Comparison of ENCODE assay signal across 16 cellular contexts in genomic region chr9:133873006-133873780, GRCh38.
DNase-seq lines count a peak whose midpoint lies in the region; ATAC-seq and TF ChIP-seq lines count a peak whose summit lies in the region.
"Had no signal": no experiment of that assay in that cellular context is flagged by ENCODE, and none has a peak within 500 bp of the region (broad histone marks: within the 10 kb centered on the region; RNA-seq: fewer than 3 reads in every experiment).

No MANE protein-coding gene starts in this region.

- H3K4me1 Mint-ChIP-seq in Calu3 (ENCODE audit: low read depth, unreplicated experiment) (peaks cover 26% of the 10 kb centered on the region), osteocyte (ENCODE audit: unreplicated experiment) (peaks cover 50% of the 10 kb centered on the region)
- H3K4me1 Mint-ChIP-seq in naive thymus-derived CD8-positive, alpha-beta T cell: peaks cover 10 to 14% (median 12%) of the 10 kb centered on the region in 4 donors

- H3K4me3 Mint-ChIP-seq in Calu3 (ENCODE audit: low read depth, unreplicated experiment): peak overlapping the region; percentile 65
- peak overlapping the region; percentile 22 for H3K4me3 Mint-ChIP-seq in osteocyte (ENCODE audit: unreplicated experiment)
- H3K4me3 Mint-ChIP-seq in naive thymus-derived CD8-positive, alpha-beta T cell: no peak overlapping the region
- H3K4me3 Mint-ChIP-seq: activated T-cell treated with anti-CD3 and anti-CD28 coated beads, Interleukin-2, amount 50 U/mL, for 72 hours; immature natural killer cell had no signal

- H3K79me2 ChIP-seq in mammary epithelial cell (ENCODE audit: insufficient read depth, low read length): peaks cover 91% of the 10 kb centered on the region

- CTCF ChIA-PET in Calu3 (lab: Charles Lee): interaction anchor here (0.5 to 0.7 kb wide), 2 partner anchors 144 to 1652 kb away, joined by 4 to 5 read pairs; no protein-coding TSS in a partner anchor
- CTCF ChIA-PET in mammary epithelial cell (lab: Charles Lee; ENCODE audit: low non-redundant PET): no interaction called here

- ATAC-seq in mucosa of descending colon: no peak
- no peak for ATAC-seq in naive thymus-derived CD8-positive, alpha-beta T cell
- ATAC-seq: activated T-cell treated with anti-CD3 and anti-CD28 coated beads, Interleukin-2, amount 50 U/mL, for 72 hours had no signal

- H3K4me3 ChIP-seq in mammary epithelial cell (replicated peaks in 1 of 3; ENCODE audit: insufficient read depth in 1 of 3, low read depth in 2 of 3, low read length in 3 of 3): no peak overlapping the region
- H3K4me3 ChIP-seq in mucosa of descending colon: no peak overlapping the region
- H3K4me3 ChIP-seq: dorsolateral prefrontal cortex had no signal

- H3K4me1 ChIP-seq in mammary epithelial cell (ENCODE audit: insufficient read depth, low read length) (peaks cover 53% of the 10 kb centered on the region), mucosa of descending colon (ENCODE audit: low read depth) (no peaks in the 10 kb centered on the region)

- H3K4me2 ChIP-seq in mammary epithelial cell (ENCODE audit: insufficient read depth, low read depth, low read length): peak overlapping the region; percentile 71

- 52% methylated on average over 6 of the region's 18 CpGs for WGBS in mammary epithelial cell (ENCODE audit: low coverage, missing lambda C conversion rate)

- BruUV-seq in Calu3 (replicated peaks; lab: Mats Ljungman, UMichigan) (no TSS peak), mammary epithelial cell (replicated peaks; lab: Mats Ljungman, UMichigan) (no TSS peak)

- H3K9me3 Mint-ChIP-seq in Calu3 (ENCODE audit: low read depth, unreplicated experiment) (no peaks in the 10 kb centered on the region), osteocyte (ENCODE audit: unreplicated experiment) (no peaks in the 10 kb centered on the region)
- no peaks in the 10 kb centered on the region for H3K9me3 Mint-ChIP-seq in naive thymus-derived CD8-positive, alpha-beta T cell
- H3K9me3 Mint-ChIP-seq: activated T-cell treated with anti-CD3 and anti-CD28 coated beads, Interleukin-2, amount 50 U/mL, for 72 hours; immature natural killer cell had no signal

- in situ Hi-C loops in mammary epithelial cell (cut with MboI; ENCODE audit: low sequenced_read_pairs in 2 of 2) (no loop called here), G401 (cut with HindIII; ENCODE audit: low sequenced_read_pairs) (no loop called here)

- H3K36me3 Mint-ChIP-seq in Calu3 (ENCODE audit: insufficient read depth, unreplicated experiment) (peaks cover 12% of the 10 kb centered on the region), osteocyte (ENCODE audit: unreplicated experiment) (no peaks in the 10 kb centered on the region)
- H3K36me3 Mint-ChIP-seq in naive thymus-derived CD8-positive, alpha-beta T cell: no peaks in the 10 kb centered on the region
- H3K36me3 Mint-ChIP-seq: immature natural killer cell had no signal

- H3K27ac Mint-ChIP-seq in Calu3 (ENCODE audit: unreplicated experiment) (peak overlapping the region; percentile 94), osteocyte (ENCODE audit: unreplicated experiment) (peak overlapping the region; percentile 87)
- no peak overlapping the region for H3K27ac Mint-ChIP-seq in naive thymus-derived CD8-positive, alpha-beta T cell
- H3K27ac Mint-ChIP-seq: activated T-cell treated with anti-CD3 and anti-CD28 coated beads, Interleukin-2, amount 50 U/mL, for 72 hours; immature natural killer cell had no signal

- H3K27me3 ChIP-seq in mammary epithelial cell (ENCODE audit: insufficient read depth, low read length): no peaks in the 10 kb centered on the region
- H3K27me3 ChIP-seq: BE2C, dorsolateral prefrontal cortex had no signal

- intact Hi-C loops in Calu3 (cut with micrococcal nuclease; ENCODE audit: unreplicated experiment): loop anchor here (10.0 kb wide), 1 partner anchor 122 kb away; the partner anchor contains the start of gene VAV2
- intact Hi-C loops in mammary epithelial cell (cut with micrococcal nuclease): no loop called here
- intact Hi-C loops in mucosa of descending colon (cut with DNase I, micrococcal nuclease): no loop called here

- TF ChIP-seq CTCF in Calu3 (IDR thresholded peaks at IDR 0.05; ENCODE audit: unreplicated experiment) (no peak), mammary epithelial cell (conservative IDR thresholded peaks at IDR 0.05 in 1 of 2, IDR thresholded peaks at IDR 0.05 in 1 of 2; ENCODE audit: extremely low read depth in 1 of 2, insufficient read depth in 1 of 2, low read depth in 1 of 2, low read length in 2 of 2) (no peak), osteocyte (IDR thresholded peaks at IDR 0.05) (no peak), mucosa of descending colon (IDR thresholded peaks at IDR 0.05) (no peak)

- H2AFZ ChIP-seq in mammary epithelial cell (ENCODE audit: low read depth, low read length): no peak overlapping the region

- peak overlapping the region; percentile 98 for H3K27ac ChIP-seq in mammary epithelial cell (ENCODE audit: insufficient read depth, low read depth, low read length)

- H4K20me1 ChIP-seq in mammary epithelial cell (ENCODE audit: insufficient read depth, low read length): no peaks in the 10 kb centered on the region

- dilution Hi-C loops in mammary epithelial cell (cut with HindIII; ENCODE audit: low sequenced_read_pairs): no loop called here

- H3K36me3 ChIP-seq in mammary epithelial cell (ENCODE audit: insufficient read depth, low read length): no peaks in the 10 kb centered on the region
- H3K36me3 ChIP-seq in mucosa of descending colon (ENCODE audit: low read depth): no peaks in the 10 kb centered on the region

- H3K9ac ChIP-seq in mammary epithelial cell (ENCODE audit: insufficient read depth, low read length): peak overlapping the region; percentile 79

- DNase-seq in Calu3 (peak; percentile 2), NCI-H2171 treated with DMSO at 0.1 percent for 48 hours (lab: John Stamatoyannopoulos, UW) (peak; percentile 72), mammary epithelial cell (peak; percentile 29), osteocyte (ENCODE audit: extremely low spot score, unreplicated experiment) (no peak), GF-D8 (lab: John Stamatoyannopoulos, UW) (no peak), G401 (ENCODE audit: low spot score) (no peak), mucosa of descending colon (no peak)
- no peak for DNase-seq in naive thymus-derived CD8-positive, alpha-beta T cell
- DNase-seq: activated T-cell treated with anti-CD3 and anti-CD28 coated beads, Interleukin-2, amount 50 U/mL, for 72 hours; immature natural killer cell; midbrain; NCI-H446 treated with DMSO at 0.1 percent for 48 hours; stimulated activated CD4-positive, alpha-beta T cell treated with anti-CD3 and anti-CD28 coated beads, Interleukin-2, amount 100 ng/mL, for 24 hours; T-helper 9 cell had no signal

- H3K9me3 ChIP-seq in mammary epithelial cell (replicated peaks; ENCODE audit: insufficient read depth, low read length) (no peaks in the 10 kb centered on the region), mucosa of descending colon (no peaks in the 10 kb centered on the region)
- H3K9me3 ChIP-seq: BE2C had no signal

- POLR2A ChIA-PET in naive thymus-derived CD8-positive, alpha-beta T cell (lab: Charles Lee): no interaction called here

- H3K27me3 Mint-ChIP-seq in Calu3 (ENCODE audit: unreplicated experiment) (no peaks in the 10 kb centered on the region), osteocyte (ENCODE audit: unreplicated experiment) (no peaks in the 10 kb centered on the region)
- H3K27me3 Mint-ChIP-seq in naive thymus-derived CD8-positive, alpha-beta T cell: peaks cover 2 to 11% (median 4%) of the 10 kb centered on the region in 5 donors

Comparison
In these comparisons a context has a peak if more than half of its experiments do, and no peak if none do; other contexts are left out.
1. DNase-seq: peak in Calu3 (single experiment), NCI-H2171 treated with DMSO at 0.1 percent for 48 hours (single experiment) and mammary epithelial cell (single experiment); none in osteocyte (single experiment), GF-D8 (single experiment), G401 (single experiment), mucosa of descending colon (0 of 3) and naive thymus-derived CD8-positive, alpha-beta T cell (0 of 10).
2. H3K27ac Mint-ChIP-seq: peak in Calu3 (single experiment) and osteocyte (single experiment); none in naive thymus-derived CD8-positive, alpha-beta T cell (0 of 10).
3. H3K4me3 Mint-ChIP-seq: peak in Calu3 (single experiment) and osteocyte (single experiment); none in naive thymus-derived CD8-positive, alpha-beta T cell (0 of 10).